In the genomic region with DNA sequence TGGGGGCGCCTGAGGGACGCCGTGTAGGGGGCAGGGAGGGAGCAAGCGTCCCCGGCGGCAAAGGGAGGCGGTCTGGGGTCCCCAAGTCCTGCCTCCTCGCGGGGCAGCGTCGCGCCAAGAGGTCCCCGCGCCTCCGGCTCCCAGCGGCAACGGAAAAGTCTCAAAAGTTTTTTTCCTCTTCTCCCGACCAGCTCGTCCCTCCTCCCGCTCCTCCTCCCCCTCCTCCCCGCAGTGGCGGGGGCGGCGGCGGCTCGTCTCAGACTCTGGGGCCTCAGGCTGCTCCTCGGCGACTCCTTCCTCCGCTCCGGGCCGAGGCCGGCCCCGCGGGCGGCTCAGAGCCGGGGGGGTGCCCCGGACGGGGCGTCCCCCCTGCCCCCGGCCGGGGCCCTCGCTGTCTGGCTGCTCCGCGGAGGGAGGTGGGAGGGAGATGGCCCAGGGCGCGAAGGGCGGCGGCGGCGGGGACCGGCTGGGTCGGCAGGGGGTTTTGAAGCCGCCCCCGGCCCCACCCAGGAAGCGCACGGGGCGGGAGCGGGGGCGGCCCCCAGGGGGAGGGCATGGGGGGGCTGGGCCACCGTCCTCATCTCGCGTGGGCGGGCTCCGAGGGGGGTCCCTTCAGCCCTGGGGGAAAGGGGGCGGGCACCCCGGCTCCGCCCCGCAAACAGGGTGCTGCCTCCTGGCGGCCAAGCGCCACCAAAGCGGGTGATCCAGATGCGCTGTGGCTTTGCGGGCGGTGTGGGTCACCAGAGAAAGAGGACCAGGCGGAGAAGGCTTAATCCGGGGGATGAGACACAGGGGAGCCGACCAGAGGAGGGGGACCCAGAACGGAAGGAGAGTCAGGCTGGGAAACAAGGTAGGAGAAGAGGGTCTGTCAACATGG, we compare ENCODE assay signal across 1 cellular context.
A peak's percentile ranks its signal among the peaks of the same experiment; 100 is the strongest.
TF ChIP-seq lines count a peak whose summit lies in the region.

A gene (minus strand): TSS at position 457 of the 877 bp plus-strand sequence. CDS start 878 bp downstream, outside the sequence.

TF ChIP-seq in GM12878, 131 proteins besides CTCF, POLR2A, EP300 and RAD21 (continued from another document):
- TF ChIP-seq, protein P1, sequence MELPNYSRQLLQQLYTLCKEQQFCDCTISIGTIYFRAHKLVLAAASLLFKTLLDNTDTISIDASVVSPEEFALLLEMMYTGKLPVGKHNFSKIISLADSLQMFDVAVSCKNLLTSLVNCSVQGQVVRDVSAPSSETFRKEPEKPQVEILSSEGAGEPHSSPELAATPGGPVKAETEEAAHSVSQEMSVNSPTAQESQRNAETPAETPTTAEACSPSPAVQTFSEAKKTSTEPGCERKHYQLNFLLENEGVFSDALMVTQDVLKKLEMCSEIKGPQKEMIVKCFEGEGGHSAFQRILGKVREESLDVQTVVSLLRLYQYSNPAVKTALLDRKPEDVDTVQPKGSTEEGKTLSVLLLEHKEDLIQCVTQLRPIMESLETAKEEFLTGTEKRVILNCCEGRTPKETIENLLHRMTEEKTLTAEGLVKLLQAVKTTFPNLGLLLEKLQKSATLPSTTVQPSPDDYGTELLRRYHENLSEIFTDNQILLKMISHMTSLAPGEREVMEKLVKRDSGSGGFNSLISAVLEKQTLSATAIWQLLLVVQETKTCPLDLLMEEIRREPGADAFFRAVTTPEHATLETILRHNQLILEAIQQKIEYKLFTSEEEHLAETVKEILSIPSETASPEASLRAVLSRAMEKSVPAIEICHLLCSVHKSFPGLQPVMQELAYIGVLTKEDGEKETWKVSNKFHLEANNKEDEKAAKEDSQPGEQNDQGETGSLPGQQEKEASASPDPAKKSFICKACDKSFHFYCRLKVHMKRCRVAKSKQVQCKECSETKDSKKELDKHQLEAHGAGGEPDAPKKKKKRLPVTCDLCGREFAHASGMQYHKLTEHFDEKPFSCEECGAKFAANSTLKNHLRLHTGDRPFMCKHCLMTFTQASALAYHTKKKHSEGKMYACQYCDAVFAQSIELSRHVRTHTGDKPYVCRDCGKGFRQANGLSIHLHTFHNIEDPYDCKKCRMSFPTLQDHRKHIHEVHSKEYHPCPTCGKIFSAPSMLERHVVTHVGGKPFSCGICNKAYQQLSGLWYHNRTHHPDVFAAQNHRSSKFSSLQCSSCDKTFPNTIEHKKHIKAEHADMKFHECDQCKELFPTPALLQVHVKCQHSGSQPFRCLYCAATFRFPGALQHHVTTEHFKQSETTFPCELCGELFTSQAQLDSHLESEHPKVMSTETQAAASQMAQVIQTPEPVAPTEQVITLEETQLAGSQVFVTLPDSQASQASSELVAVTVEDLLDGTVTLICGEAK (IDR thresholded peaks at IDR 0.05; ENCODE audit: borderline replicate concordance) = 0 out of 2 replicates have a peak, but pooled peaks have one; percentile 23
- TF ChIP-seq, protein P2, sequence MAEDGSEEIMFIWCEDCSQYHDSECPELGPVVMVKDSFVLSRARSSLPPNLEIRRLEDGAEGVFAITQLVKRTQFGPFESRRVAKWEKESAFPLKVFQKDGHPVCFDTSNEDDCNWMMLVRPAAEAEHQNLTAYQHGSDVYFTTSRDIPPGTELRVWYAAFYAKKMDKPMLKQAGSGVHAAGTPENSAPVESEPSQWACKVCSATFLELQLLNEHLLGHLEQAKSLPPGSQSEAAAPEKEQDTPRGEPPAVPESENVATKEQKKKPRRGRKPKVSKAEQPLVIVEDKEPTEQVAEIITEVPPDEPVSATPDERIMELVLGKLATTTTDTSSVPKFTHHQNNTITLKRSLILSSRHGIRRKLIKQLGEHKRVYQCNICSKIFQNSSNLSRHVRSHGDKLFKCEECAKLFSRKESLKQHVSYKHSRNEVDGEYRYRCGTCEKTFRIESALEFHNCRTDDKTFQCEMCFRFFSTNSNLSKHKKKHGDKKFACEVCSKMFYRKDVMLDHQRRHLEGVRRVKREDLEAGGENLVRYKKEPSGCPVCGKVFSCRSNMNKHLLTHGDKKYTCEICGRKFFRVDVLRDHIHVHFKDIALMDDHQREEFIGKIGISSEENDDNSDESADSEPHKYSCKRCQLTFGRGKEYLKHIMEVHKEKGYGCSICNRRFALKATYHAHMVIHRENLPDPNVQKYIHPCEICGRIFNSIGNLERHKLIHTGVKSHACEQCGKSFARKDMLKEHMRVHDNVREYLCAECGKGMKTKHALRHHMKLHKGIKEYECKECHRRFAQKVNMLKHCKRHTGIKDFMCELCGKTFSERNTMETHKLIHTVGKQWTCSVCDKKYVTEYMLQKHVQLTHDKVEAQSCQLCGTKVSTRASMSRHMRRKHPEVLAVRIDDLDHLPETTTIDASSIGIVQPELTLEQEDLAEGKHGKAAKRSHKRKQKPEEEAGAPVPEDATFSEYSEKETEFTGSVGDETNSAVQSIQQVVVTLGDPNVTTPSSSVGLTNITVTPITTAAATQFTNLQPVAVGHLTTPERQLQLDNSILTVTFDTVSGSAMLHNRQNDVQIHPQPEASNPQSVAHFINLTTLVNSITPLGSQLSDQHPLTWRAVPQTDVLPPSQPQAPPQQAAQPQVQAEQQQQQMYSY (CRISPR knock-in tag; IDR thresholded peaks at IDR 0.05) = no peak
- TF ChIP-seq, protein P3, sequence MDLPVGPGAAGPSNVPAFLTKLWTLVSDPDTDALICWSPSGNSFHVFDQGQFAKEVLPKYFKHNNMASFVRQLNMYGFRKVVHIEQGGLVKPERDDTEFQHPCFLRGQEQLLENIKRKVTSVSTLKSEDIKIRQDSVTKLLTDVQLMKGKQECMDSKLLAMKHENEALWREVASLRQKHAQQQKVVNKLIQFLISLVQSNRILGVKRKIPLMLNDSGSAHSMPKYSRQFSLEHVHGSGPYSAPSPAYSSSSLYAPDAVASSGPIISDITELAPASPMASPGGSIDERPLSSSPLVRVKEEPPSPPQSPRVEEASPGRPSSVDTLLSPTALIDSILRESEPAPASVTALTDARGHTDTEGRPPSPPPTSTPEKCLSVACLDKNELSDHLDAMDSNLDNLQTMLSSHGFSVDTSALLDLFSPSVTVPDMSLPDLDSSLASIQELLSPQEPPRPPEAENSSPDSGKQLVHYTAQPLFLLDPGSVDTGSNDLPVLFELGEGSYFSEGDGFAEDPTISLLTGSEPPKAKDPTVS (IDR thresholded peaks at IDR 0.05; ENCODE audit: low read depth, low read length) = no peak
- TF ChIP-seq POLR2AphosphoS5 (IDR thresholded peaks at IDR 0.05; ENCODE audit: low read length) = peak; percentile 82
- TF ChIP-seq YBX1 (IDR thresholded peaks at IDR 0.05) = no peak
- peak; percentile 51; the same call in 1 of the 2 replicates for TF ChIP-seq SMARCA5 (IDR thresholded peaks at IDR 0.05)
- TF ChIP-seq, protein P4, sequence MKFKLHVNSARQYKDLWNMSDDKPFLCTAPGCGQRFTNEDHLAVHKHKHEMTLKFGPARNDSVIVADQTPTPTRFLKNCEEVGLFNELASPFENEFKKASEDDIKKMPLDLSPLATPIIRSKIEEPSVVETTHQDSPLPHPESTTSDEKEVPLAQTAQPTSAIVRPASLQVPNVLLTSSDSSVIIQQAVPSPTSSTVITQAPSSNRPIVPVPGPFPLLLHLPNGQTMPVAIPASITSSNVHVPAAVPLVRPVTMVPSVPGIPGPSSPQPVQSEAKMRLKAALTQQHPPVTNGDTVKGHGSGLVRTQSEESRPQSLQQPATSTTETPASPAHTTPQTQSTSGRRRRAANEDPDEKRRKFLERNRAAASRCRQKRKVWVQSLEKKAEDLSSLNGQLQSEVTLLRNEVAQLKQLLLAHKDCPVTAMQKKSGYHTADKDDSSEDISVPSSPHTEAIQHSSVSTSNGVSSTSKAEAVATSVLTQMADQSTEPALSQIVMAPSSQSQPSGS (IDR thresholded peaks at IDR 0.05; ENCODE audit: low read length) = no peak
- no peak for TF ChIP-seq TARDBP (IDR thresholded peaks at IDR 0.05; ENCODE audit: borderline replicate concordance)
- no peak for TF ChIP-seq ZNF24 (IDR thresholded peaks at IDR 0.05)
- no peak for TF ChIP-seq BCL11A (IDR thresholded peaks at IDR 0.05; ENCODE audit: low read depth, low read length)
- no peak for TF ChIP-seq ZSCAN29 (IDR thresholded peaks at IDR 0.05)
- TF ChIP-seq, protein P5, sequence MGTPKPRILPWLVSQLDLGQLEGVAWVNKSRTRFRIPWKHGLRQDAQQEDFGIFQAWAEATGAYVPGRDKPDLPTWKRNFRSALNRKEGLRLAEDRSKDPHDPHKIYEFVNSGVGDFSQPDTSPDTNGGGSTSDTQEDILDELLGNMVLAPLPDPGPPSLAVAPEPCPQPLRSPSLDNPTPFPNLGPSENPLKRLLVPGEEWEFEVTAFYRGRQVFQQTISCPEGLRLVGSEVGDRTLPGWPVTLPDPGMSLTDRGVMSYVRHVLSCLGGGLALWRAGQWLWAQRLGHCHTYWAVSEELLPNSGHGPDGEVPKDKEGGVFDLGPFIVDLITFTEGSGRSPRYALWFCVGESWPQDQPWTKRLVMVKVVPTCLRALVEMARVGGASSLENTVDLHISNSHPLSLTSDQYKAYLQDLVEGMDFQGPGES (IDR thresholded peaks at IDR 0.05) = 0 out of 2 replicates have a peak, but pooled peaks have one; percentile 36
- TF ChIP-seq IKZF1 (conservative IDR thresholded peaks at IDR 0.05) = peak; percentile 82
- TF ChIP-seq, protein P6, sequence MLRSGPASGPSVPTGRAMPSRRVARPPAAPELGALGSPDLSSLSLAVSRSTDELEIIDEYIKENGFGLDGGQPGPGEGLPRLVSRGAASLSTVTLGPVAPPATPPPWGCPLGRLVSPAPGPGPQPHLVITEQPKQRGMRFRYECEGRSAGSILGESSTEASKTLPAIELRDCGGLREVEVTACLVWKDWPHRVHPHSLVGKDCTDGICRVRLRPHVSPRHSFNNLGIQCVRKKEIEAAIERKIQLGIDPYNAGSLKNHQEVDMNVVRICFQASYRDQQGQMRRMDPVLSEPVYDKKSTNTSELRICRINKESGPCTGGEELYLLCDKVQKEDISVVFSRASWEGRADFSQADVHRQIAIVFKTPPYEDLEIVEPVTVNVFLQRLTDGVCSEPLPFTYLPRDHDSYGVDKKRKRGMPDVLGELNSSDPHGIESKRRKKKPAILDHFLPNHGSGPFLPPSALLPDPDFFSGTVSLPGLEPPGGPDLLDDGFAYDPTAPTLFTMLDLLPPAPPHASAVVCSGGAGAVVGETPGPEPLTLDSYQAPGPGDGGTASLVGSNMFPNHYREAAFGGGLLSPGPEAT (IDR thresholded peaks at IDR 0.05; ENCODE audit: low read depth) = no peak
- TF ChIP-seq KAT2A (conservative IDR thresholded peaks at IDR 0.05; ENCODE audit: control insufficient read depth, low read depth, low read length) = no peak
- TF ChIP-seq RFX5 (IDR thresholded peaks at IDR 0.05; ENCODE audit: low read depth, low read length) = no peak
